Comparison of ENCODE assay signal across 22 cellular contexts in genomic region chr2:159961005-159961404, GRCh38. TPM values are rescaled to one million over a fixed set of nuclear protein-coding genes. Genes with fewer than 3 reads are reported as not detected.
DNase-seq lines count a peak whose midpoint lies in the region; ATAC-seq, FAIRE-seq and TF ChIP-seq lines count a peak whose summit lies in the region.
"Had no signal": no experiment of that assay in that cellular context is flagged by ENCODE, and none has a peak within 500 bp of the region (broad histone marks: within the 10 kb centered on the region; RNA-seq: fewer than 3 reads in every experiment).

No MANE protein-coding gene starts in this region.

- no peaks in the 10 kb centered on the region for H3K9me1 ChIP-seq in endothelial cell of umbilical vein (replicated peaks; ENCODE audit: control insufficient read depth, extremely low read depth, insufficient read depth, low read length)

- H3K27me3 ChIP-seq in endothelial cell of umbilical vein (ENCODE audit: control insufficient read depth in 2 of 2, insufficient read depth in 2 of 2, low read length in 2 of 2) (no peaks in the 10 kb centered on the region), lower lobe of right lung (ENCODE audit: low read depth) (no peaks in the 10 kb centered on the region), tibial artery (no peaks in the 10 kb centered on the region)
- H3K27me3 ChIP-seq: cardiac muscle cell, heart right ventricle, right atrium auricular region, vagina had no signal

- H3K36me3 ChIP-seq in endothelial cell of umbilical vein (ENCODE audit: control insufficient read depth in 2 of 2, extremely low read depth in 1 of 2, insufficient read depth in 2 of 2, low read length in 2 of 2) (peaks cover 1 to 10% of the 10 kb centered on the region in 2 experiments), lower lobe of right lung (no peaks in the 10 kb centered on the region), tibial artery (peaks cover 15 to 39% (median 36%) of the 10 kb centered on the region in 3 donors)
- H3K36me3 ChIP-seq: cardiac muscle cell, heart right ventricle, right atrium auricular region had no signal

- H3K4me2 ChIP-seq in endothelial cell of umbilical vein (ENCODE audit: insufficient read depth, low read length) = peak overlapping the region; percentile 85

- CTCF ChIA-PET in endothelial cell of umbilical vein (lab: Charles Lee) = interaction anchor here (0.9 to 1.5 kb wide), 5 partner anchors 14 to 41 kb away, joined by 3 to 5 read pairs (median 4); no protein-coding TSS in a partner anchor

- H3K9me3 ChIP-seq in endothelial cell of umbilical vein (replicated peaks; ENCODE audit: control insufficient read depth, insufficient read depth, low read length) (no peaks in the 10 kb centered on the region), lower lobe of right lung (no peaks in the 10 kb centered on the region), tibial artery (no peaks in the 10 kb centered on the region)
- H3K9me3 ChIP-seq: right atrium auricular region, vagina had no signal

- H3K27ac ChIP-seq in endothelial cell of umbilical vein (ENCODE audit: insufficient read depth, low read depth, low read length) = peak overlapping the region; percentile 64
- no peak overlapping the region for H3K27ac ChIP-seq in lower lobe of right lung
- H3K27ac ChIP-seq in tibial artery = no peak overlapping the region
- H3K27ac ChIP-seq: cardiac muscle cell, right atrium auricular region, vagina had no signal

- POLR2A ChIA-PET in endothelial cell of umbilical vein (lab: Charles Lee) = no interaction called here

- DNase-seq in GM12892 (ENCODE audit: insufficient read length) = no peak
- DNase-seq in NCI-H748 treated with DMSO at 0.1 percent for 48 hours (lab: John Stamatoyannopoulos, UW) = peak; percentile 64
- DNase-seq in endothelial cell of umbilical vein (ENCODE audit: low read depth, low spot score) = peak; percentile 61
- DNase-seq in renal cortical epithelial cell (ENCODE audit: low read depth) = peak; percentile 39
- DNase-seq in lower lobe of right lung = no peak
- no peak for DNase-seq in stimulated activated CD4-positive, alpha-beta T cell treated with anti-CD3 and anti-CD28 coated beads, Interleukin-2, amount 100 ng/mL, for 48 hours
- DNase-seq in tibial artery = no peak
- DNase-seq: activated CD8-positive, alpha-beta T cell treated with anti-CD3 and anti-CD28 coated beads, Interleukin-2, amount 10 ng/mL, durations not matched to agents 7 days and 5 days; activated effector memory CD4-positive, alpha-beta T cell treated with Interleukin-2 at 50 U/mL for 16 hours; CD8-positive, alpha-beta memory T cell; endodermal cell; heart right ventricle; Karpas-422; natural killer cell; NCI-H1930; NK-92 treated with Interleukin-12 subunit alpha and Interleukin-12 subunit beta, amount 100 ng/mL, for 24 hours; SIG-M5; stimulated activated naive CD4-positive, alpha-beta T cell had no signal

- TF ChIP-seq POLR2A in GM12892 (IDR thresholded peaks at IDR 0.05; ENCODE audit: low read depth, low read length) (no peak), endothelial cell of umbilical vein (IDR thresholded peaks at IDR 0.05; ENCODE audit: low read depth, low read length) (no peak)

- no peaks in the 10 kb centered on the region for H4K20me1 ChIP-seq in endothelial cell of umbilical vein (replicated peaks; ENCODE audit: control insufficient read depth, extremely low read depth, insufficient read depth, low read length)

- H3K4me1 ChIP-seq in endothelial cell of umbilical vein (ENCODE audit: control insufficient read depth, extremely low read depth, insufficient read depth, low read length) (peaks cover 29% of the 10 kb centered on the region), lower lobe of right lung (no peaks in the 10 kb centered on the region), tibial artery (peaks cover 0 to 13% (median 6%) of the 10 kb centered on the region in 4 donors)

- TF ChIP-seq CTCF in endothelial cell of umbilical vein (IDR thresholded peaks at IDR 0.05; ENCODE audit: extremely low read depth in 1 of 2, insufficient read depth in 1 of 2, low read depth in 1 of 2, low read length in 2 of 2) (no peak), lower lobe of right lung (IDR thresholded peaks at IDR 0.05) (no peak), tibial artery (IDR thresholded peaks at IDR 0.05) (no peak)

- H3K4me3 ChIP-seq in endothelial cell of umbilical vein (replicated peaks in 1 of 3; ENCODE audit: insufficient read depth in 1 of 3, low read depth in 1 of 3, low read length in 3 of 3) (no peak overlapping the region), lower lobe of right lung (no peak overlapping the region), tibial artery (no peak overlapping the region)
- H3K4me3 ChIP-seq: cardiac muscle cell, heart right ventricle, right atrium auricular region, vagina had no signal

- H3K9ac ChIP-seq in endothelial cell of umbilical vein (replicated peaks; ENCODE audit: extremely low read depth, insufficient read depth, low read length) = peak overlapping the region; percentile 29

- BruUV-seq in endothelial cell of umbilical vein (replicated peaks; lab: Mats Ljungman, UMichigan) = no TSS peak

- dilution Hi-C loops in endothelial cell of umbilical vein (cut with MboI; ENCODE audit: extremely low pct_ligation_motif_present, low sequenced_read_pairs) = no loop called here

- H3K79me2 ChIP-seq in endothelial cell of umbilical vein (ENCODE audit: control insufficient read depth, insufficient read depth, low read length) = no peaks in the 10 kb centered on the region

- no peak for ATAC-seq in lower lobe of right lung
- ATAC-seq: activated CD8-positive, alpha-beta T cell treated with anti-CD3 and anti-CD28 coated beads, Interleukin-2, amount 10 ng/mL, durations not matched to agents 7 days and 5 days; natural killer cell had no signal

- H2AFZ ChIP-seq in endothelial cell of umbilical vein (ENCODE audit: low read depth, low read length) = no peak overlapping the region

- FAIRE-seq in GM12892 (lab: Jason Lieb, UNC) (peak; percentile 40), endothelial cell of umbilical vein (lab: Jason Lieb, UNC) (no peak)
- FAIRE-seq: H1 had no signal

- intact Hi-C loops in endothelial cell of umbilical vein (cut with micrococcal nuclease) (loop anchor here (10.0 kb wide), 2 partner anchors 246 to 346 kb away; partner anchors contain the start of genes BAZ2B and MARCHF7), lower lobe of right lung (cut with DNase I) (no loop called here), tibial artery (cut with DNase I; ENCODE audit: low total_unique reads) (no loop called here)

TF ChIP-seq in endothelial cell of umbilical vein, 7 proteins besides CTCF, POLR2A, EP300 and RAD21:
- TF ChIP-seq JUN (IDR thresholded peaks at IDR 0.05; ENCODE audit: borderline replicate concordance, insufficient read depth, insufficient read length, low read depth) (no peak), GATA2 (IDR thresholded peaks at IDR 0.05; ENCODE audit: insufficient read depth, insufficient read length, low read depth, low read length) (no peak), MYC (IDR thresholded peaks at IDR 0.05; ENCODE audit: low read depth, low read length) (no peak), FOS (IDR thresholded peaks at IDR 0.05; ENCODE audit: borderline replicate concordance, insufficient read depth, low read length) (no peak), POLR2AphosphoS5 (IDR thresholded peaks at IDR 0.05; ENCODE audit: insufficient read depth, low read depth, low read length) (no peak), EZH2 (IDR thresholded peaks at IDR 0.05; ENCODE audit: borderline replicate concordance, low read depth, low read length, severe bottlenecking) (no peak), MAX (IDR thresholded peaks at IDR 0.05; ENCODE audit: insufficient read depth, insufficient read length) (no peak)

RNA-seq across cellular contexts. Expression of gene LY75, which starts 56.4 kb away (rescaled TPM):
- 105 TPM for polyA plus RNA-seq in GM12892 (2012; ENCODE audit: missing spikeins)
- 11.7 and 13.2 TPM in 2 replicates for total RNA-seq in endothelial cell of umbilical vein
- polyA plus RNA-seq in endothelial cell of umbilical vein = 2.8 and 3.8 TPM in 2 replicates
- 3.7 and 4.1 TPM in 2 replicates for polyA plus RNA-seq in endothelial cell of umbilical vein (2011; cell fraction: cytosol; rRNA removed)
- polyA plus RNA-seq in endothelial cell of umbilical vein (2011; cell fraction: nucleus; rRNA removed) = 5.4 and 6.8 TPM in 2 replicates
- polyA plus RNA-seq in endothelial cell of umbilical vein (2012) = 2.4 and 6.3 TPM in 2 replicates
- polyA minus RNA-seq in endothelial cell of umbilical vein = 9.4 and 12.1 TPM in 2 replicates
- polyA minus RNA-seq in endothelial cell of umbilical vein (2011; cell fraction: cytosol; rRNA and poly(A)+ RNA removed) = not detected
- 10.7 and 19.9 TPM in 2 replicates for polyA minus RNA-seq in endothelial cell of umbilical vein (2011; cell fraction: nucleus; rRNA and poly(A)+ RNA removed)
- total RNA-seq in renal cortical epithelial cell = 3.8 and 8.3 TPM in 2 replicates
- total RNA-seq in lower lobe of right lung = 13.2 TPM
- polyA plus RNA-seq: cardiac muscle cell had no signal

Comparison
In these comparisons a context has a peak if more than half of its experiments do, and no peak if none do; other contexts are left out.
1. DNase-seq: peak in NCI-H748 treated with DMSO at 0.1 percent for 48 hours (single experiment), endothelial cell of umbilical vein (single experiment) and renal cortical epithelial cell (single experiment); none in GM12892 (single experiment), lower lobe of right lung (single experiment), stimulated activated CD4-positive, alpha-beta T cell treated with anti-CD3 and anti-CD28 coated beads, Interleukin-2, amount 100 ng/mL, for 48 hours (0 of 2) and tibial artery (0 of 2).